ENCODE assay signal across 8 cellular contexts in the genomic region with DNA sequence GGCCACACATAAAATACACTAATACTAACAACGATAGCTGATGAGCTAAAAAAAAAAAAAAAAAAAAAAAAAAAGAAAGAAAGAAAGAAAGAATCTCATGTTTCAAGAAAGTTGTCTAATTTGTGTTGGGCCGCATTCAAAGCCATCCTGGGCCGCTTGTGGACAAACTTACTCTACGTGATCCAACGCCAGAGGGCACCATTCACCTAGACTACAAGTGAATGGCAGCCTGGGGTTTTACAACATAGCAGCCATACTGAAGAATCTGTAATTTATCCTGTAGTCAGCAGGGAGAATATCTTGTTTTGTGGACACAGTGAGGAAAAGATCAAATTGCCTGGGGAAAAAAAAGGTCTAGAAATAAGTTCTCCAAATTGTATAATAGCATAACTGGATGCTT. TPM values are rescaled to one million over a fixed set of nuclear protein-coding genes. Genes with fewer than 3 reads are reported as not detected.
DNase-seq lines count a peak whose midpoint lies in the region; ATAC-seq and TF ChIP-seq lines count a peak whose summit lies in the region.

No MANE protein-coding gene starts in this region.

- TF ChIP-seq CTCF in HEK293 (tag by site-specific recombination; IDR thresholded peaks at IDR 0.05) (no peak), gastroesophageal sphincter (IDR thresholded peaks at IDR 0.05) (peak in 3 of 4 experiments; percentile 45 to 51 (median 48))

- H3K9me3 Mint-ChIP-seq in activated T-cell treated with anti-CD3 and anti-CD28 coated beads, Interleukin-2, amount 50 U/mL, for 4 hours: peaks cover 8% of the 10 kb centered on the region

- H3K36me3 Mint-ChIP-seq in activated T-cell treated with anti-CD3 and anti-CD28 coated beads, Interleukin-2, amount 50 U/mL, for 4 hours (ENCODE audit: insufficient read depth): peaks cover 10% of the 10 kb centered on the region

- H3K27ac ChIP-seq in HEK293 (ENCODE audit: extremely low read depth, low read depth, low read length) (no peak overlapping the region), gastroesophageal sphincter (no peak overlapping the region)

- H3K36me3 ChIP-seq in HEK293 (ENCODE audit: control insufficient read depth in 2 of 2, insufficient read depth in 1 of 2, low read length in 2 of 2) (no peaks in the 10 kb centered on the region), gastroesophageal sphincter (no peaks in the 10 kb centered on the region)

- DNase-seq in DMS53 treated with DMSO at 0.1 percent for 48 hours (lab: John Stamatoyannopoulos, UW; ENCODE audit: unreplicated experiment) (peak; percentile 93), NCI-H526 treated with DMSO at 0.1 percent for 48 hours (lab: John Stamatoyannopoulos, UW) (peak; percentile 29), pulmonary artery endothelial cell (ENCODE audit: low read depth, low spot score) (peak; percentile 53), cortex of kidney (lab: John Stamatoyannopoulos, UW) (no peak)
- DNase-seq in activated T-cell treated with anti-CD3 and anti-CD28 coated beads, Interleukin-2, amount 50 U/mL, for 4 hours: peak; percentile 31

- POLR2A ChIA-PET in HEK293 (lab: Yijun Ruan, JAX): no interaction called here

- no peaks in the 10 kb centered on the region for H3K4me1 Mint-ChIP-seq in activated T-cell treated with anti-CD3 and anti-CD28 coated beads, Interleukin-2, amount 50 U/mL, for 4 hours (ENCODE audit: low read depth)

- ATAC-seq in activated T-cell treated with anti-CD3 and anti-CD28 coated beads, Interleukin-2, amount 50 U/mL, for 4 hours: no peak
- no peak for ATAC-seq in gastroesophageal sphincter
- ATAC-seq in HG03521 (IDR thresholded peaks at IDR 0.05; ENCODE audit: unreplicated experiment): no peak

- H3K4me3 ChIP-seq in HEK293 (ENCODE audit: low read depth, low read length) (no peak overlapping the region), gastroesophageal sphincter (no peak overlapping the region)

- H3K4me3 Mint-ChIP-seq in activated T-cell treated with anti-CD3 and anti-CD28 coated beads, Interleukin-2, amount 50 U/mL, for 4 hours: no peak overlapping the region

- no peaks in the 10 kb centered on the region for H3K9me3 ChIP-seq in HEK293 (ENCODE audit: control insufficient read depth, insufficient read depth, low read depth, low read length)
- peaks cover 0 to 18% (median 0%) of the 10 kb centered on the region in 3 donors for H3K9me3 ChIP-seq in gastroesophageal sphincter

- no peaks in the 10 kb centered on the region for H3K27me3 Mint-ChIP-seq in activated T-cell treated with anti-CD3 and anti-CD28 coated beads, Interleukin-2, amount 50 U/mL, for 4 hours (ENCODE audit: low read depth)

- no peaks in the 10 kb centered on the region for H3K4me1 ChIP-seq in HEK293 (ENCODE audit: control insufficient read depth, insufficient read depth, low read length)
- no peaks in the 10 kb centered on the region for H3K4me1 ChIP-seq in gastroesophageal sphincter

- CTCF ChIA-PET in HEK293 (lab: Yijun Ruan, JAX): interaction anchor here (0.6 to 6.5 kb wide), 14 partner anchors 8 to 587 kb away, joined by 3 to 177 read pairs (median 6); no protein-coding TSS in a partner anchor

- no peak for TF ChIP-seq POLR2A in gastroesophageal sphincter (IDR thresholded peaks at IDR 0.05)

- 34 to 39% methylated on average over 4 to 5 of the region's 5 CpGs for WGBS in gastroesophageal sphincter (ENCODE audit: low coverage in 1 of 2), 2 donors

- H3K27me3 ChIP-seq in gastroesophageal sphincter: no peaks in the 10 kb centered on the region

- no peak for TF ChIP-seq EP300 in gastroesophageal sphincter (IDR thresholded peaks at IDR 0.05)

TF ChIP-seq in HEK293, 187 proteins besides CTCF, POLR2A, EP300 and RAD21 (continues in another document):
- TF ChIP-seq ZNF488 (tag by site-specific recombination; IDR thresholded peaks at IDR 0.05) (no peak), ZNF16 (tag by site-specific recombination; IDR thresholded peaks at IDR 0.05; ENCODE audit: low read depth) (no peak), ZNF560 (tag by site-specific recombination; IDR thresholded peaks at IDR 0.05; ENCODE audit: borderline replicate concordance) (no peak), ZNF23 (tag by site-specific recombination; IDR thresholded peaks at IDR 0.05; ENCODE audit: borderline replicate concordance) (no peak), ZNF626 (tag by site-specific recombination; IDR thresholded peaks at IDR 0.05) (no peak), KLF8 (tag by site-specific recombination; IDR thresholded peaks at IDR 0.05) (no peak), ZNF521 (tag by site-specific recombination; IDR thresholded peaks at IDR 0.05) (no peak), ZNF654 (tag by site-specific recombination; IDR thresholded peaks at IDR 0.05; ENCODE audit: low read depth) (peak; percentile 62), ZBTB17 (tag by site-specific recombination; IDR thresholded peaks at IDR 0.05) (no peak), ZNF324 (tag by site-specific recombination; IDR thresholded peaks at IDR 0.05) (no peak), ZFP69B (tag by site-specific recombination; IDR thresholded peaks at IDR 0.05) (no peak), ZNF660 (tag by site-specific recombination; IDR thresholded peaks at IDR 0.05) (0 out of 2 replicates have a peak, but pooled peaks have one; percentile 43), ZNF792 (tag by site-specific recombination; IDR thresholded peaks at IDR 0.05) (no peak), GFI1B (tag by site-specific recombination; IDR thresholded peaks at IDR 0.05) (no peak), KLF10 (tag by site-specific recombination; IDR thresholded peaks at IDR 0.05) (no peak), PRDM10 (tag by site-specific recombination; IDR thresholded peaks at IDR 0.05) (no peak), ZNF394 (tag by site-specific recombination; IDR thresholded peaks at IDR 0.05; ENCODE audit: borderline replicate concordance) (no peak), INSM2 (tag by site-specific recombination; IDR thresholded peaks at IDR 0.05) (no peak)
- TF ChIP-seq, protein P1, sequence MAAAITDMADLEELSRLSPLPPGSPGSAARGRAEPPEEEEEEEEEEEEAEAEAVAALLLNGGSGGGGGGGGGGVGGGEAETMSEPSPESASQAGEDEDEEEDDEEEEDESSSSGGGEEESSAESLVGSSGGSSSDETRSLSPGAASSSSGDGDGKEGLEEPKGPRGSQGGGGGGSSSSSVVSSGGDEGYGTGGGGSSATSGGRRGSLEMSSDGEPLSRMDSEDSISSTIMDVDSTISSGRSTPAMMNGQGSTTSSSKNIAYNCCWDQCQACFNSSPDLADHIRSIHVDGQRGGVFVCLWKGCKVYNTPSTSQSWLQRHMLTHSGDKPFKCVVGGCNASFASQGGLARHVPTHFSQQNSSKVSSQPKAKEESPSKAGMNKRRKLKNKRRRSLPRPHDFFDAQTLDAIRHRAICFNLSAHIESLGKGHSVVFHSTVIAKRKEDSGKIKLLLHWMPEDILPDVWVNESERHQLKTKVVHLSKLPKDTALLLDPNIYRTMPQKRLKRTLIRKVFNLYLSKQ (tag by site-specific recombination; IDR thresholded peaks at IDR 0.05; ENCODE audit: borderline replicate concordance): no peak

RNA-seq across cellular contexts. Expression of gene CYP2J2, which starts 47.0 kb away (rescaled TPM):
- total RNA-seq in activated T-cell treated with anti-CD3 and anti-CD28 coated beads, Interleukin-2, amount 50 U/mL, for 4 hours: 1 to 10 TPM in 2 of 3 donors, under 1 TPM in 1; 0.52 to 1.3 (median 1.1) TPM
- total RNA-seq in gastroesophageal sphincter: 1 to 10 TPM in 1 of 4 donors, under 1 TPM in 2, not detected in 1; 0.31 to 3.9 (median 0.35) TPM
- 0.20 and 0.42 TPM in 2 replicates for total RNA-seq in pulmonary artery endothelial cell
